ENCODE assay signal across 1 cellular context in genomic region chr12:119876761-119877638, GRCh38.
TF ChIP-seq lines count a peak whose summit lies in the region.

Gene CIT (minus strand): TSS chr12:119877320. CDS start chr12:119876168, 1,152 bp downstream.

TF ChIP-seq in K562, 482 proteins besides CTCF, POLR2A, EP300 and RAD21 (continued from another document and continues in another):
- no peak for TF ChIP-seq CEBPZ (IDR thresholded peaks at IDR 0.05; ENCODE audit: borderline replicate concordance, low read depth, low read length)
- TF ChIP-seq ZNF57 (CRISPR knock-in tag; IDR thresholded peaks at IDR 0.05), result no peak
- no peak for TF ChIP-seq ZNF280B (CRISPR knock-in tag; IDR thresholded peaks at IDR 0.05)
- peak; percentile 28; the same call in 1 of the 2 replicates for TF ChIP-seq ESRRA (IDR thresholded peaks at IDR 0.05; ENCODE audit: borderline replicate concordance, low read depth)
- peak; percentile 70 for TF ChIP-seq POLR2B (IDR thresholded peaks at IDR 0.05; ENCODE audit: low read depth, partially characterized antibody)
- peak; percentile 89; the same call in 1 of the 2 replicates for TF ChIP-seq PHF8 (IDR thresholded peaks at IDR 0.05; ENCODE audit: borderline replicate concordance, low read length)
- TF ChIP-seq CTBP1 (IDR thresholded peaks at IDR 0.05; ENCODE audit: borderline replicate concordance), result peak; percentile 79; the same call in 1 of the 2 replicates
- no peak for TF ChIP-seq EWSR1 (IDR thresholded peaks at IDR 0.05; ENCODE audit: borderline replicate concordance, low read depth, partially characterized antibody)
- no peak for TF ChIP-seq TAL1 (IDR thresholded peaks at IDR 0.05)
- TF ChIP-seq FOXA1 (IDR thresholded peaks at IDR 0.05; ENCODE audit: borderline replicate concordance), result no peak
- no peak; the same call in 1 of the 2 replicates for TF ChIP-seq KLF1 (tag; IDR thresholded peaks at IDR 0.05)
- TF ChIP-seq GABPB2 (CRISPR knock-in tag; conservative IDR thresholded peaks at IDR 0.05), result no peak
- TF ChIP-seq PRDM10 (IDR thresholded peaks at IDR 0.05; ENCODE audit: partially characterized antibody), result peak; percentile 66
- TF ChIP-seq REST (CRISPR knock-in tag; IDR thresholded peaks at IDR 0.05; ENCODE audit: low read depth), result 0 out of 2 replicates have a peak, but pooled peaks have one; percentile 31
- no peak for TF ChIP-seq FOXK1 (CRISPR knock-in tag; IDR thresholded peaks at IDR 0.05; ENCODE audit: borderline replicate concordance)
- no peak for TF ChIP-seq ZNF507 (tag; conservative IDR thresholded peaks at IDR 0.05)
- TF ChIP-seq STAT5A (IDR thresholded peaks at IDR 0.05; ENCODE audit: borderline replicate concordance, low read length), result no peak
- no peak for TF ChIP-seq ID3 (CRISPR knock-in tag; IDR thresholded peaks at IDR 0.05)
- TF ChIP-seq ID3 (tag; IDR thresholded peaks at IDR 0.05), result peak; percentile 17; the same call in 1 of the 2 replicates
- TF ChIP-seq MYNN (IDR thresholded peaks at IDR 0.05), result no peak
- TF ChIP-seq MYNN (CRISPR knock-in tag; IDR thresholded peaks at IDR 0.05), result no peak
- TF ChIP-seq KDM2B (CRISPR knock-in tag; IDR thresholded peaks at IDR 0.05), result no peak
- peak; percentile 74 for TF ChIP-seq KDM5B (IDR thresholded peaks at IDR 0.05; ENCODE audit: insufficient replicate concordance, low read depth, low read length)
- no peak for TF ChIP-seq ZNF41 (CRISPR knock-in tag; conservative IDR thresholded peaks at IDR 0.05)
- TF ChIP-seq THRA (IDR thresholded peaks at IDR 0.05), result no peak
- TF ChIP-seq GTF2F1 (IDR thresholded peaks at IDR 0.05; ENCODE audit: low read depth, low read length), result no peak
- TF ChIP-seq SOX6 (IDR thresholded peaks at IDR 0.05), result no peak
- TF ChIP-seq MNT (conservative IDR thresholded peaks at IDR 0.05), result peak in 1 of 2 experiments; percentile 63; a peak in 1 of 4 replicates
- peak in 1 of 2 experiments; percentile 77; a peak in 1 of 3 replicates for TF ChIP-seq CBX3 (IDR thresholded peaks at IDR 0.05; ENCODE audit: borderline replicate concordance in 1 of 2, low read length in 2 of 2)
- TF ChIP-seq CHD1 (IDR thresholded peaks at IDR 0.05; ENCODE audit: low read length), result no peak
- no peak for TF ChIP-seq MLLT1 (IDR thresholded peaks at IDR 0.05)
- 0 out of 2 replicates have a peak, but pooled peaks have one; percentile 4 for TF ChIP-seq C11orf30 (IDR thresholded peaks at IDR 0.05; ENCODE audit: low read depth)
- TF ChIP-seq TFAP4 (CRISPR knock-in tag; IDR thresholded peaks at IDR 0.05; ENCODE audit: borderline replicate concordance), result peak; percentile 72; the same call in 1 of the 2 replicates
- TF ChIP-seq SIN3A (IDR thresholded peaks at IDR 0.05; ENCODE audit: borderline replicate concordance in 2 of 2, control insufficient read depth in 1 of 2, low read depth in 2 of 2, low read length in 2 of 2), result 0 out of 4 replicates have a peak, but pooled peaks of 1 of the 2 experiments have one; percentile 60
- no peak for TF ChIP-seq ZNF140 (CRISPR knock-in tag; IDR thresholded peaks at IDR 0.05)
- TF ChIP-seq ZNF280A (IDR thresholded peaks at IDR 0.05; ENCODE audit: low read depth, partially characterized antibody), result no peak
- TF ChIP-seq ZNF444 (CRISPR knock-in tag; IDR thresholded peaks at IDR 0.05), result no peak
- no peak for TF ChIP-seq ZNF766 (CRISPR knock-in tag; conservative IDR thresholded peaks at IDR 0.05)
